Comparison of ENCODE assay signal across 11 cellular contexts in genomic region chr11:120527111-120527748, GRCh38. TPM values are rescaled to one million over a fixed set of nuclear protein-coding genes. Genes with fewer than 3 reads are reported as not detected.
DNase-seq lines count a peak whose midpoint lies in the region; ATAC-seq and TF ChIP-seq lines count a peak whose summit lies in the region.
"Had no signal": no experiment of that assay in that cellular context is flagged by ENCODE, and none has a peak within 500 bp of the region (broad histone marks: within the 10 kb centered on the region; RNA-seq: fewer than 3 reads in every experiment).

No MANE protein-coding gene starts in this region.

- DNase-seq in GM03348 (ENCODE audit: low spot score) (peak; percentile 84), NCI-H524 (lab: John Stamatoyannopoulos, UW) (peak; percentile 67 to 87), fibroblast of pulmonary artery (ENCODE audit: low read depth) (peak; percentile 24), omental fat pad (ENCODE audit: low spot score) (no peak), HuH-7 (ENCODE audit: low spot score) (no peak), GF-D8 (lab: John Stamatoyannopoulos, UW) (no peak), pons (ENCODE audit: low spot score) (no peak)
- DNase-seq: colonic mucosa, DMS79, T-helper 1 cell had no signal

- no peak overlapping the region for H3K4me3 ChIP-seq in fibroblast of pulmonary artery (replicated peaks; ENCODE audit: low read depth, low read length)
- H3K4me3 ChIP-seq: colonic mucosa had no signal

- TF ChIP-seq CTCF in fibroblast of pulmonary artery (IDR thresholded peaks at IDR 0.05; ENCODE audit: low read length, missing control alignments) (no peak), omental fat pad (IDR thresholded peaks at IDR 0.05) (no peak)

- ATAC-seq in omental fat pad (ENCODE audit: low FRiP score) (peak; percentile 35), GM18858 (IDR thresholded peaks at IDR 0.05; ENCODE audit: unreplicated experiment) (no peak)

RNA-seq across cellular contexts. Expression of gene GRIK4, which starts 15.7 kb away (rescaled TPM):
- total RNA-seq in omental fat pad = under 1 TPM in 1 of 4 donors, not detected in 3; 0.09 TPM

Comparison
In these comparisons a context has a peak if more than half of its experiments do, and no peak if none do; other contexts are left out.
1. DNase-seq: peak in GM03348 (single experiment), NCI-H524 (2 of 2) and fibroblast of pulmonary artery (single experiment); none in omental fat pad (single experiment), HuH-7 (single experiment), GF-D8 (single experiment) and pons (single experiment).